ENCODE assay signal across 12 cellular contexts in the genomic region with DNA sequence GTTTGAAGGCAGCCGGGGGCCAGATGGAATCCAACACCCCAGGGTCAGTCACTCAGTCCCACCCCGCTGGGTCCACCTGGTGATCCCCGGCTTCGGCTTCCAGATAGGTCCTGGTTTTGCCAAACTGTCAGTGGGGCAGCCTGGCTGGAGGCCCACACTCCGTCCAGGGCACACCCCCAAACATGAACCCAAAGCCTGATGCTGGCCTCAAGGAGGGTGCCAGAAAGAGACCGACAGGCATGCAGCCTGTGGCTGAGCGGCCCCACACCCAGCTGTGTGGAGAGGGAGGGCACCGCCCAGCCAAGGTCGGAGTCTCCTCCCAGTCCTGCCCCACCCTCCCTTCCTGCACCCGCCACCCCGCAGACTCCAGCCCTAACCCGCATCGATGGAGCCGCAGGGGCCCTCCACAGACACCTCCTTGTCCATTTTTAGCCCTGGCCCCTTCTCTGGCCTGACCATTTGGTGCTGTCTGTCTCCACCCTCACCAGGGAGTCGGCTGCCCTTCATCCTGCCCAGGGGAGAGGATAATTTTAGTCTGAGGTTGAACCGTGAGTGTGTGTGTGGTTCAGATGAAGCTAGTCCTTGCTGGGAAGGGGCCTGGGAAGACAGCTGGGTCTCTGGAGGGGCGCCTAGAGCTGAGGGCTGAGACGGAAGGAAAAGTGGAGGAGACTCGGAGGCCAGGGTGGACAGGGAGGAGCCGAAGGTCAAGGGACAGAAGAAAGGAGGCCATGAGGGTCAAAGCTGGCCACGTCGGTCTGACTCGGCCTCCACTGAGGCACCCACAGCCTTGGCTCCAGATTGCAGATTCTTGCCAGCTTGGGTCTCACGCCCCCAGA. TPM values are rescaled to one million over a fixed set of nuclear protein-coding genes. Genes with fewer than 3 reads are reported as not detected.
DNase-seq lines count a peak whose midpoint lies in the region; ATAC-seq and TF ChIP-seq lines count a peak whose summit lies in the region.
"Had no signal": no experiment of that assay in that cellular context is flagged by ENCODE, and none has a peak within 500 bp of the region (broad histone marks: within the 10 kb centered on the region; RNA-seq: fewer than 3 reads in every experiment).

No MANE protein-coding gene starts in this region.

- peaks cover 15 to 72% (median 15%) of the 10 kb centered on the region in 3 donors for H3K36me3 ChIP-seq in esophagus squamous epithelium
- peaks cover 29% of the 10 kb centered on the region for H3K36me3 ChIP-seq in upper lobe of right lung
- no peaks in the 10 kb centered on the region for H3K36me3 ChIP-seq in GM23248 (ENCODE audit: low read depth)

- in situ Hi-C loops in GM23248 (cut with MboI) = no loop called here

- no peaks in the 10 kb centered on the region for H4K20me1 ChIP-seq in GM23248 (ENCODE audit: insufficient read depth)

- intact Hi-C loops in Right ventricle myocardium inferior (cut with DNase I) (no loop called here), cardiac septum (cut with DNase I) (no loop called here), esophagus squamous epithelium (cut with DNase I) (no loop called here), upper lobe of right lung (cut with DNase I) (no loop called here)

- no peaks in the 10 kb centered on the region for H3F3A ChIP-seq in GM23248 (ENCODE audit: insufficient read depth)

- DNase-seq in Right ventricle myocardium inferior (ENCODE audit: missing footprints) = peak; percentile 64
- no peak for DNase-seq in cardiac septum (ENCODE audit: low spot score)
- no peak for DNase-seq in esophagus squamous epithelium (lab: John Stamatoyannopoulos, UW)
- peak; percentile 100 for DNase-seq in myocyte (ENCODE audit: low read depth)
- DNase-seq in upper lobe of right lung = no peak
- no peak for DNase-seq in activated CD4-positive, CD25-positive, alpha-beta regulatory T cell (lab: John Stamatoyannopoulos, UW)
- no peak for DNase-seq in mesothelial cell of epicardium (ENCODE audit: low spot score in 2 of 2, unreplicated experiment in 2 of 2)
- DNase-seq in GM23248 = no peak
- DNase-seq: GOT3, mammary epithelial cell, T-helper 1 cell, tibial artery had no signal

- H2AFZ ChIP-seq in GM23248 = no peak overlapping the region

- no peaks in the 10 kb centered on the region for H3K27me3 Mint-ChIP-seq in mesothelial cell of epicardium (ENCODE audit: low read depth)

- H3K4me3 ChIP-seq in esophagus squamous epithelium (peak overlapping the region in 1 of 4 donors; percentile 12), upper lobe of right lung (no peak overlapping the region), GM23248 (no peak overlapping the region)
- H3K4me3 ChIP-seq: tibial artery had no signal

- H3K4me1 Mint-ChIP-seq in mesothelial cell of epicardium = no peaks in the 10 kb centered on the region

- no peak overlapping the region for H3K9ac ChIP-seq in GM23248

- H3K4me1 ChIP-seq in esophagus squamous epithelium (peaks cover 0 to 33% (median 2%) of the 10 kb centered on the region in 3 donors), upper lobe of right lung (peaks cover 6% of the 10 kb centered on the region), GM23248 (ENCODE audit: insufficient read depth) (peaks cover 13% of the 10 kb centered on the region)

- H3K27me3 ChIP-seq in esophagus squamous epithelium = no peaks in the 10 kb centered on the region
- no peaks in the 10 kb centered on the region for H3K27me3 ChIP-seq in upper lobe of right lung
- no peaks in the 10 kb centered on the region for H3K27me3 ChIP-seq in GM23248 (replicated peaks; ENCODE audit: insufficient read depth)
- H3K27me3 ChIP-seq: tibial artery had no signal

- TF ChIP-seq POLR2A in esophagus squamous epithelium (IDR thresholded peaks at IDR 0.05) = no peak

- H3K27ac ChIP-seq in esophagus squamous epithelium (peak overlapping the region; percentile 7 to 64 (median 47)), upper lobe of right lung (peak overlapping the region; percentile 24), GM23248 (no peak overlapping the region)

- H3K79me2 ChIP-seq in GM23248 (ENCODE audit: insufficient read depth) = peaks cover 15% of the 10 kb centered on the region

- H3K4me2 ChIP-seq in GM23248 (ENCODE audit: unreplicated experiment) = no peak overlapping the region

- H3K9me3 Mint-ChIP-seq in mesothelial cell of epicardium = no peaks in the 10 kb centered on the region

- TF ChIP-seq CTCF in esophagus squamous epithelium (IDR thresholded peaks at IDR 0.05) (no peak), upper lobe of right lung (IDR thresholded peaks at IDR 0.05) (no peak), mesothelial cell of epicardium (IDR thresholded peaks at IDR 0.05; ENCODE audit: unreplicated experiment) (no peak)

- no peaks in the 10 kb centered on the region for H3K9me3 ChIP-seq in esophagus squamous epithelium
- H3K9me3 ChIP-seq in upper lobe of right lung = no peaks in the 10 kb centered on the region
- H3K9me3 ChIP-seq in GM23248 (ENCODE audit: low read depth) = no peaks in the 10 kb centered on the region
- H3K9me3 ChIP-seq: tibial artery had no signal

- ATAC-seq in Right ventricle myocardium inferior = peak; percentile 68
- ATAC-seq in upper lobe of right lung = peak; percentile 33

- 67 to 73% methylated on average over 12 to 13 of the region's 24 CpGs for WGBS in esophagus squamous epithelium, 2 donors
- WGBS in GM23248 (ENCODE audit: low coverage in 1 of 2, low lambda C conversion rate in 2 of 2, missing lambda C conversion rate in 2 of 2), 2 experiments = 92% methylated on average over 19 to 24 of the region's 24 CpGs

- peaks cover 7% of the 10 kb centered on the region for H3K36me3 Mint-ChIP-seq in mesothelial cell of epicardium

- no peak overlapping the region for H3K4me3 Mint-ChIP-seq in mesothelial cell of epicardium

- no peaks in the 10 kb centered on the region for H3K9me2 ChIP-seq in GM23248 (ENCODE audit: insufficient read depth)

- H3K27ac Mint-ChIP-seq in mesothelial cell of epicardium = no peak overlapping the region

RNA-seq across cellular contexts. Expression of a gene that starts 23.1 kb away (rescaled TPM):
- total RNA-seq in Right ventricle myocardium inferior (31.7 TPM), cardiac septum (48.3 TPM), esophagus squamous epithelium (10 to 100 TPM; 18.4 to 45.7 (median 42.8) TPM), myocyte (50.2 and 53.5 TPM in 2 replicates), upper lobe of right lung (58.8 TPM), mesothelial cell of epicardium (45.8 to 49.1 TPM (median 47.6 TPM) in 3 replicates)
- polyA plus RNA-seq in myocyte (2012) = 152 TPM
- 8.5 and 12.3 TPM in 2 replicates for total RNA-seq in GM23248 (2014; rRNA removed; shearing (Covaris generic))
- polyA plus RNA-seq in GM23248 (2016; fragmentation: Nextera tagmentation; extraction: Ambion mirVana) = 3.2 and 3.4 TPM in 2 replicates

Comparison
In these comparisons a context has a peak if more than half of its experiments do, and no peak if none do; other contexts are left out.
1. DNase-seq: peak in Right ventricle myocardium inferior (single experiment) and myocyte (single experiment); none in cardiac septum (single experiment), esophagus squamous epithelium (single experiment), upper lobe of right lung (single experiment), activated CD4-positive, CD25-positive, alpha-beta regulatory T cell (0 of 4), mesothelial cell of epicardium (0 of 2) and GM23248 (single experiment).